22 cellular contexts compared by ENCODE assay signal in the genomic region with DNA sequence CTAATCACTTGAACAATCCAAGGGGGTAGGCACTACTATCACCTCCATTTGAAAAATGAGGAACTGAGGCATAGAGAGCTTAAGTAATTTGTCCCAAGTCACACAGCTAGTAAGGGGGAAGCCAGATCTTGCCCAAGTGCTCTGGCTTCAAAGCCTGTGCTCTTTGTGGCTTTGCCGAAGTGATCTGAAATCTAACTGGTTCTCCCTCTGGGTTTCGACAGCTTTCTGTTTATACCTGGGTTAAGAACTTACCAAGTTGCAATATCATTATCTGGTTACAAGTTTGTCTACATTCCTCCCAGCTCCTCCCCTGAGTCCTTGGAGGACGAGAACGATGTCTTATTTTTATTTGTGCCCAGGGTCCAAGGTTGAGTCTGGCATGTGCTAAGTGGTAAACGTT.
"Had no signal": no experiment of that assay in that cellular context is flagged by ENCODE, and none has a peak within 500 bp of the region (broad histone marks: within the 10 kb centered on the region; RNA-seq: fewer than 3 reads in every experiment).

No MANE protein-coding gene starts in this region.

- ATAC-seq: mucosa of descending colon; naive thymus-derived CD4-positive, alpha-beta T cell; natural killer cell treated with Interleukin-12 subunit alpha and Interleukin-12 subunit beta and Interleukin-15 and Interleukin-18, amount 100 ng/mL, for 72 hours; right lobe of liver; stimulated activated memory B cell treated with anti-CD40 and anti-IgM and Interleukin-4, amounts not matched to agents 10 μg/mL and 1 μg/mL and 100 μg/mL, for 72 hours; stimulated activated naive CD8-positive, alpha-beta T cell treated with anti-CD3 and anti-CD28 coated beads, Interleukin-15, amount 100 ng/mL, for 72 hours; upper lobe of right lung had no signal

- H3K4me1 ChIP-seq: left ventricle myocardium inferior, right atrium auricular region, tibial nerve, upper lobe of right lung had no signal

- H3K4me3 ChIP-seq: left ventricle myocardium inferior, lung, mucosa of descending colon, ovary, right atrium auricular region, right lobe of liver, smooth muscle cell, tibial nerve, upper lobe of right lung had no signal

- H3K27me3 ChIP-seq: ovary, right atrium auricular region, tibial nerve, upper lobe of right lung had no signal

- H3K4me2 ChIP-seq: smooth muscle cell had no signal

- H3K27ac ChIP-seq: left ventricle myocardium inferior, ovary, right atrium auricular region, right lobe of liver, tibial nerve, upper lobe of right lung had no signal

- FAIRE-seq: urothelium cell line had no signal

- H3K36me3 ChIP-seq: left ventricle myocardium inferior, ovary, right atrium auricular region, right lobe of liver, tibial nerve, upper lobe of right lung had no signal

- DNase-seq: islet precursor cell; left ventricle myocardium inferior; midbrain; mucosa of descending colon; naive thymus-derived CD4-positive, alpha-beta T cell; ovary; right lobe of liver; stimulated activated CD4-positive, alpha-beta T cell treated with anti-CD3 and anti-CD28 coated beads, Interleukin-1b, Interleukin-23, amount 100 ng/mL, for 48 hours; stimulated activated CD4-positive, alpha-beta T cell treated with anti-CD3 and anti-CD28 coated beads, Interleukin-2, amount 100 ng/mL, for 48 hours; stimulated activated CD4-positive, alpha-beta T cell treated with anti-CD3 and anti-CD28 coated beads, Interleukin-4, amount 100 ng/mL, for 4 hours; stimulated activated CD8-positive, alpha-beta memory T cell treated with anti-CD3 and anti-CD28 coated beads, Interleukin-4, amount 100 ng/mL, for 48 hours; stimulated activated naive CD4-positive, alpha-beta T cell treated with Interleukin-2 at 50 U/mL for 16 hours; stimulated activated naive CD8-positive, alpha-beta T cell treated with anti-CD3 and anti-CD28 coated beads, Interleukin-15, amount 100 ng/mL, for 72 hours; substantia nigra; upper lobe of right lung had no signal

- H3K9me3 ChIP-seq: left ventricle myocardium inferior, mucosa of descending colon, ovary, right lobe of liver, tibial nerve, upper lobe of right lung had no signal
